Comparison of ENCODE assay signal across 11 cellular contexts in genomic region chr17:50658602-50659001, GRCh38. TPM values are rescaled to one million over a fixed set of nuclear protein-coding genes. Genes with fewer than 3 reads are reported as not detected.
"Had no signal": no experiment of that assay in that cellular context is flagged by ENCODE, and none has a peak within 500 bp of the region (broad histone marks: within the 10 kb centered on the region; RNA-seq: fewer than 3 reads in every experiment).

No MANE protein-coding gene starts in this region.

- DNase-seq: activated CD4-positive, alpha-beta T cell treated with anti-CD3 and anti-CD28 coated beads, Interleukin-2, amount 50 U/mL, for 4 hours; activated effector memory CD4-positive, alpha-beta T cell treated with anti-CD3 and anti-CD28 coated beads, Interleukin-2, amount 50 U/mL, for 16 hours; activated naive CD8-positive, alpha-beta T cell treated with anti-CD3 and anti-CD28 coated beads for 36 hours; activated T-cell treated with anti-CD3 and anti-CD28 coated beads, Interleukin-2, amount 50 U/mL, for 24 hours; left ventricle myocardium inferior had no signal

- H3K27ac ChIP-seq: esophagus muscularis mucosa, left ventricle myocardium inferior, pancreas, skin epidermis, tibial nerve had no signal

- H3K9me3 ChIP-seq: esophagus muscularis mucosa, left ventricle myocardium inferior, pancreas, tibial nerve had no signal

- H3K9me3 Mint-ChIP-seq: activated naive CD8-positive, alpha-beta T cell treated with anti-CD3 and anti-CD28 coated beads for 36 hours; activated T-cell treated with anti-CD3 and anti-CD28 coated beads, Interleukin-2, amount 50 U/mL, for 24 hours; neural crest cell had no signal

- H3K27me3 ChIP-seq: esophagus muscularis mucosa, pancreas, tibial nerve had no signal

- H3K4me3 Mint-ChIP-seq: activated naive CD8-positive, alpha-beta T cell treated with anti-CD3 and anti-CD28 coated beads for 36 hours; activated T-cell treated with anti-CD3 and anti-CD28 coated beads, Interleukin-2, amount 50 U/mL, for 24 hours; neural crest cell had no signal

- H3K36me3 Mint-ChIP-seq: activated naive CD8-positive, alpha-beta T cell treated with anti-CD3 and anti-CD28 coated beads for 36 hours had no signal

- ATAC-seq: pancreas had no signal

- H3K4me3 ChIP-seq: esophagus muscularis mucosa, left ventricle myocardium inferior, pancreas, skin epidermis, tibial nerve had no signal

- H3K27me3 Mint-ChIP-seq: activated naive CD8-positive, alpha-beta T cell treated with anti-CD3 and anti-CD28 coated beads for 36 hours had no signal

- H3K36me3 ChIP-seq: esophagus muscularis mucosa, left ventricle myocardium inferior, pancreas, tibial nerve had no signal

- H3K27ac Mint-ChIP-seq: activated naive CD8-positive, alpha-beta T cell treated with anti-CD3 and anti-CD28 coated beads for 36 hours; activated T-cell treated with anti-CD3 and anti-CD28 coated beads, Interleukin-2, amount 50 U/mL, for 24 hours had no signal

RNA-seq across cellular contexts. Expression of gene ABCC3, which starts 23.9 kb away (rescaled TPM):
- total RNA-seq: activated naive CD8-positive, alpha-beta T cell treated with anti-CD3 and anti-CD28 coated beads for 36 hours; neural crest cell; T-helper 2 cell treated with Interferon-gamma antibody and Interleukin-4, amounts not matched to agents 100 ng/mL and 5 ng/mL, for 36 hours had no signal
